In genomic region chr1:3315399-3315798, GRCh38 we compare ENCODE assay signal across 23 cellular contexts.
DNase-seq lines count a peak whose midpoint lies in the region; ATAC-seq and TF ChIP-seq lines count a peak whose summit lies in the region.
"Had no signal": no experiment of that assay in that cellular context is flagged by ENCODE, and none has a peak within 500 bp of the region (broad histone marks: within the 10 kb centered on the region; RNA-seq: fewer than 3 reads in every experiment).

No MANE protein-coding gene starts in this region.

- no peak overlapping the region for H2BK120ac ChIP-seq in neuronal stem cell (ENCODE audit: low read depth, low read length)

- no peak for TF ChIP-seq EP300 in esophagus muscularis mucosa (IDR thresholded peaks at IDR 0.05)

- H3K4me3 Mint-ChIP-seq in activated CD4-positive, alpha-beta T cell treated with anti-CD3 and anti-CD28 coated beads, Interleukin-2, amount 10 ng/mL, durations not matched to agents 7 days and 5 days: no peak overlapping the region
- H3K4me3 Mint-ChIP-seq: activated T-helper 1 cell treated with anti-CD3 and anti-CD28 coated beads, Interleukin-12 subunit alpha, Interleukin-12 subunit beta, Interleukin-2, Interleukin-4 antibody, amounts not matched to agents 30 ng/mL and 10 ng/mL and 1 ng/mL, durations not matched to agents 14 hours and 24 hours and 36 hours; central memory CD8-positive, alpha-beta T cell; T-helper 1 cell treated with Interleukin-12 subunit alpha and Interleukin-12 subunit beta and Interleukin-4 antibody, amounts not matched to agents 30 μg/mL and 1 μg/mL, for 36 hours had no signal

- peaks cover 52% of the 10 kb centered on the region for H3K4me1 ChIP-seq in Panc1 (ENCODE audit: control insufficient read depth, insufficient read depth, low read length)
- peaks cover 43 to 54% (median 47%) of the 10 kb centered on the region in 4 donors for H3K4me1 ChIP-seq in esophagus muscularis mucosa
- H3K4me1 ChIP-seq in neuronal stem cell (ENCODE audit: control insufficient read depth in 2 of 2, insufficient read depth in 1 of 2, low read depth in 1 of 2, low read length in 2 of 2): peaks cover 0 to 46% of the 10 kb centered on the region in 2 donors
- H3K4me1 ChIP-seq: BE2C had no signal

- H2BK5ac ChIP-seq in neuronal stem cell (ENCODE audit: low read length): no peak overlapping the region

- 58% methylated on average over 6 of the region's 6 CpGs for WGBS in esophagus muscularis mucosa
- no CpG with 5 or more reads among the region's 6 CpGs for WGBS in neuronal stem cell (ENCODE audit: extremely low coverage in 2 of 2, insufficient read length in 2 of 2, insufficient replicate concordance in 1 of 2), 2 donors

- CTCF ChIA-PET in activated CD4-positive, alpha-beta T cell treated with anti-CD3 and anti-CD28 coated beads, Interleukin-2, amount 10 ng/mL, durations not matched to agents 7 days and 5 days (lab: Charles Lee): no interaction called here
- CTCF ChIA-PET in Panc1 (lab: Charles Lee): no interaction called here

- H4K8ac ChIP-seq in neuronal stem cell (ENCODE audit: low read depth, low read length): no peak overlapping the region

- POLR2A ChIA-PET in activated CD4-positive, alpha-beta T cell treated with anti-CD3 and anti-CD28 coated beads, Interleukin-2, amount 10 ng/mL, durations not matched to agents 7 days and 5 days (lab: Charles Lee): no interaction called here
- POLR2A ChIA-PET in Panc1 (lab: Charles Lee): no interaction called here

- H2BK15ac ChIP-seq in neuronal stem cell (ENCODE audit: low read length): no peak overlapping the region

- no peaks in the 10 kb centered on the region for H3K9me3 ChIP-seq in Panc1 (ENCODE audit: control insufficient read depth, insufficient read depth, low read depth, low read length)
- H3K9me3 ChIP-seq in esophagus muscularis mucosa: no peaks in the 10 kb centered on the region
- H3K9me3 ChIP-seq in neuronal stem cell (replicated peaks in 1 of 2; ENCODE audit: control insufficient read depth in 2 of 2, insufficient read depth in 1 of 2, low read depth in 1 of 2, low read length in 2 of 2): peaks cover 0 to 2% of the 10 kb centered on the region in 2 donors
- H3K9me3 ChIP-seq: BE2C, vagina had no signal

- H2AFZ ChIP-seq in neuronal stem cell (ENCODE audit: low read length): no peak overlapping the region

- H3K27ac ChIP-seq in Panc1 (ENCODE audit: low read length) (peak overlapping the region; percentile 66), esophagus muscularis mucosa (replicated peaks in 1 of 4) (peak overlapping the region in 3 of 4 donors; percentile 94 to 98 (median 97)), neuronal stem cell (replicated peaks; ENCODE audit: low read length) (no peak overlapping the region)
- H3K27ac ChIP-seq: WERI-Rb-1 had no signal

- no peaks in the 10 kb centered on the region for H3K27me3 Mint-ChIP-seq in activated CD4-positive, alpha-beta T cell treated with anti-CD3 and anti-CD28 coated beads, Interleukin-2, amount 10 ng/mL, durations not matched to agents 7 days and 5 days

- H3K36me3 ChIP-seq in Panc1 (ENCODE audit: control insufficient read depth, insufficient read depth, low read length) (no peaks in the 10 kb centered on the region), esophagus muscularis mucosa (no peaks in the 10 kb centered on the region), neuronal stem cell (replicated peaks in 1 of 2; ENCODE audit: control insufficient read depth in 2 of 2, insufficient read depth in 2 of 2, low read length in 2 of 2) (no peaks in the 10 kb centered on the region)
- H3K36me3 ChIP-seq: BE2C, vagina, WERI-Rb-1 had no signal

- ATAC-seq in Panc1: no peak
- ATAC-seq in HG03025 (IDR thresholded peaks at IDR 0.05; ENCODE audit: low FRiP score, unreplicated experiment): no peak
- ATAC-seq: GM12878 had no signal

- no peak overlapping the region for H2AK5ac ChIP-seq in neuronal stem cell (ENCODE audit: low read depth, low read length)

- no peak overlapping the region for H2BK12ac ChIP-seq in neuronal stem cell (ENCODE audit: low read length)

- no peak overlapping the region for H4K91ac ChIP-seq in neuronal stem cell (ENCODE audit: low read depth, low read length, poor library complexity)

- peak overlapping the region; percentile 44 for H3K4me2 ChIP-seq in neuronal stem cell (ENCODE audit: insufficient read depth, low read length, poor library complexity, severe bottlenecking)

- H3K27me3 ChIP-seq in Panc1 (ENCODE audit: control insufficient read depth, insufficient read depth, low read length) (no peaks in the 10 kb centered on the region), esophagus muscularis mucosa (peaks cover 0 to 13% (median 0%) of the 10 kb centered on the region in 4 donors), neuronal stem cell (ENCODE audit: control insufficient read depth in 3 of 3, insufficient read depth in 3 of 3, low read depth in 1 of 3, low read length in 3 of 3) (peaks cover 0 to 54% (median 13%) of the 10 kb centered on the region in 3 experiments)
- H3K27me3 ChIP-seq: vagina had no signal

- peaks cover 20% of the 10 kb centered on the region for H3K9me3 Mint-ChIP-seq in activated CD4-positive, alpha-beta T cell treated with anti-CD3 and anti-CD28 coated beads, Interleukin-2, amount 10 ng/mL, durations not matched to agents 7 days and 5 days

- H3K18ac ChIP-seq in neuronal stem cell (ENCODE audit: low read length): no peak overlapping the region

- no peaks in the 10 kb centered on the region for H3K36me3 Mint-ChIP-seq in activated CD4-positive, alpha-beta T cell treated with anti-CD3 and anti-CD28 coated beads, Interleukin-2, amount 10 ng/mL, durations not matched to agents 7 days and 5 days (ENCODE audit: low read depth)

- no peaks in the 10 kb centered on the region for H3K79me1 ChIP-seq in neuronal stem cell (ENCODE audit: low read depth, low read length)

- H3K14ac ChIP-seq in neuronal stem cell (ENCODE audit: low read length): no peak overlapping the region

- no peak overlapping the region for H3K9ac ChIP-seq in neuronal stem cell (ENCODE audit: low read depth, low read length, poor library complexity)

- intact Hi-C loops in Panc1 (cut with micrococcal nuclease; ENCODE audit: unreplicated experiment) (no loop called here), esophagus muscularis mucosa (cut with DNase I) (loop anchor here (5.0 kb wide), 1 partner anchor 143 kb away; no protein-coding TSS in a partner anchor)

- H3K4me1 Mint-ChIP-seq in activated CD4-positive, alpha-beta T cell treated with anti-CD3 and anti-CD28 coated beads, Interleukin-2, amount 10 ng/mL, durations not matched to agents 7 days and 5 days: peaks cover 9% of the 10 kb centered on the region

- H3K4me3 ChIP-seq in Panc1 (ENCODE audit: low read depth in 2 of 2, low read length in 2 of 2) (no peak overlapping the region), esophagus muscularis mucosa (no peak overlapping the region), neuronal stem cell (ENCODE audit: low read length in 2 of 2) (no peak overlapping the region)
- H3K4me3 ChIP-seq: GM12878, GM23248, vagina had no signal

- TF ChIP-seq CTCF in Panc1 (IDR thresholded peaks at IDR 0.05) (no peak), esophagus muscularis mucosa (IDR thresholded peaks at IDR 0.05) (no peak)

- no peak overlapping the region for H3K23ac ChIP-seq in neuronal stem cell (ENCODE audit: low read depth, low read length, poor library complexity)

- no peak overlapping the region for H3K4ac ChIP-seq in neuronal stem cell (ENCODE audit: low read length)

- no TSS peak for BruUV-seq in Panc1 (replicated peaks; lab: Mats Ljungman, UMichigan)

- in situ Hi-C loops in Panc1 (cut with HindIII; ENCODE audit: low pct_unique_long_range_greater_than_20kb, low sequenced_read_pairs): no loop called here

- DNase-seq in activated CD4-positive, alpha-beta T cell treated with anti-CD3 and anti-CD28 coated beads, Interleukin-2, amount 10 ng/mL, durations not matched to agents 7 days and 5 days: no peak
- no peak for DNase-seq in activated CD4-positive, alpha-beta T cell treated with anti-CD3 and anti-CD28 coated beads for 48 hours
- DNase-seq in Panc1 (ENCODE audit: low read depth, low spot score) (no peak), esophagus muscularis mucosa (ENCODE audit: extremely low spot score) (no peak), neuronal stem cell (ENCODE audit: low spot score) (no peak), dedifferentiated amniotic fluid mesenchymal stem cell (ENCODE audit: extremely low spot score) (no peak), OCI-M1 (lab: John Stamatoyannopoulos, UW) (no peak)
- DNase-seq: amniotic stem cell; BE2C; effector CD4-positive, alpha-beta T cell; glutamatergic neuron; NCI-H2171; NCI-H526 treated with DMSO at 0.1 percent for 48 hours; SHP77; stimulated activated CD4-positive, alpha-beta T cell treated with anti-CD3 and anti-CD28 coated beads, Interleukin-2, amount 100 ng/mL, for 48 hours; WERI-Rb-1 had no signal

- no peak for TF ChIP-seq POLR2A in esophagus muscularis mucosa (IDR thresholded peaks at IDR 0.05; ENCODE audit: low read depth)

- H3K27ac Mint-ChIP-seq in activated CD4-positive, alpha-beta T cell treated with anti-CD3 and anti-CD28 coated beads, Interleukin-2, amount 10 ng/mL, durations not matched to agents 7 days and 5 days: peak overlapping the region; percentile 13
- H3K27ac Mint-ChIP-seq: activated T-helper 1 cell treated with anti-CD3 and anti-CD28 coated beads, Interleukin-12 subunit alpha, Interleukin-12 subunit beta, Interleukin-2, Interleukin-4 antibody, amounts not matched to agents 30 ng/mL and 10 ng/mL and 1 ng/mL, durations not matched to agents 14 hours and 24 hours and 36 hours; T-helper 1 cell treated with Interleukin-12 subunit alpha and Interleukin-12 subunit beta and Interleukin-4 antibody, amounts not matched to agents 30 μg/mL and 1 μg/mL, for 36 hours had no signal
